Comparison of ENCODE assay signal across 19 cellular contexts in genomic region chr3:53218136-53218535, GRCh38. TPM values are rescaled to one million over a fixed set of nuclear protein-coding genes. Genes with fewer than 3 reads are reported as not detected.
A peak's percentile ranks its signal among the peaks of the same experiment; 100 is the strongest.
DNase-seq lines count a peak whose midpoint lies in the region; ATAC-seq and TF ChIP-seq lines count a peak whose summit lies in the region.
"Had no signal": no experiment of that assay in that cellular context is flagged by ENCODE, and none has a peak within 500 bp of the region (broad histone marks: within the 10 kb centered on the region; RNA-seq: fewer than 3 reads in every experiment).

No MANE protein-coding gene starts in this region.

- no peak overlapping the region for H3K27ac Mint-ChIP-seq in naive thymus-derived CD4-positive, alpha-beta T cell
- H3K27ac Mint-ChIP-seq: activated CD8-positive, alpha-beta memory T cell treated with anti-CD3 and anti-CD28 coated beads, Interleukin-2, amount 10 ng/mL, durations not matched to agents 7 days and 5 days had no signal

- no peaks in the 10 kb centered on the region for H3K9me3 Mint-ChIP-seq in naive thymus-derived CD4-positive, alpha-beta T cell

- no peaks in the 10 kb centered on the region for H3K79me2 ChIP-seq in hepatocyte

- no peaks in the 10 kb centered on the region for H3K27me3 ChIP-seq in naive thymus-derived CD4-positive, alpha-beta T cell (ENCODE audit: control insufficient read depth in 2 of 2, insufficient read depth in 2 of 2, low read length in 2 of 2)
- H3K27me3 ChIP-seq in hepatocyte (no peaks in the 10 kb centered on the region), spleen (replicated peaks in 1 of 7) (no peaks in the 10 kb centered on the region)
- H3K27me3 ChIP-seq: pancreas had no signal

- peaks cover 0 to 1% (median 0%) of the 10 kb centered on the region in 5 donors for H3K36me3 Mint-ChIP-seq in naive thymus-derived CD4-positive, alpha-beta T cell
- H3K36me3 Mint-ChIP-seq: activated CD8-positive, alpha-beta memory T cell treated with anti-CD3 and anti-CD28 coated beads, Interleukin-2, amount 10 ng/mL, durations not matched to agents 7 days and 5 days had no signal

- H3K4me3 Mint-ChIP-seq in naive thymus-derived CD4-positive, alpha-beta T cell, result no peak overlapping the region
- H3K4me3 Mint-ChIP-seq: activated CD8-positive, alpha-beta memory T cell treated with anti-CD3 and anti-CD28 coated beads, Interleukin-2, amount 10 ng/mL, durations not matched to agents 7 days and 5 days had no signal

- no peak overlapping the region for H3K27ac ChIP-seq in naive thymus-derived CD4-positive, alpha-beta T cell (ENCODE audit: low read depth, low read length)
- H3K27ac ChIP-seq in hepatocyte, result no peak overlapping the region
- peak overlapping the region in 1 of 8 donors; percentile 3 for H3K27ac ChIP-seq in spleen
- H3K27ac ChIP-seq: pancreas had no signal

- intact Hi-C loops in naive thymus-derived CD4-positive, alpha-beta T cell (cut with micrococcal nuclease), result no loop called here
- intact Hi-C loops in spleen (cut with DNase I; ENCODE audit: low total_unique reads), result no loop called here

- peak; percentile 14 for DNase-seq in D341Med (ENCODE audit: low spot score)
- DNase-seq in SIG-M5 (lab: John Stamatoyannopoulos, UW), result peak; percentile 61
- no peak for DNase-seq in naive thymus-derived CD4-positive, alpha-beta T cell
- DNase-seq in middle frontal gyrus (ENCODE audit: extremely low spot score, low spot score), result no peak
- no peak for DNase-seq in hepatocyte (ENCODE audit: low spot score)
- no peak for DNase-seq in spleen
- DNase-seq: activated CD4-positive, alpha-beta T cell treated with anti-CD3 and anti-CD28 coated beads for 1 hour; activated CD8-positive, alpha-beta memory T cell treated with anti-CD3 and anti-CD28 coated beads, Interleukin-2, amount 10 ng/mL, durations not matched to agents 7 days and 5 days; activated naive CD4-positive, alpha-beta T cell; foreskin melanocyte; HCEC 1CT; MM.1S; NCI-H2029; NCI-H510A; stimulated activated CD4-positive, alpha-beta T cell treated with anti-CD3 and anti-CD28 coated beads, Interleukin-4, amount 100 ng/mL, for 4 hours had no signal

- no peaks in the 10 kb centered on the region for H3K9me3 ChIP-seq in naive thymus-derived CD4-positive, alpha-beta T cell (ENCODE audit: control insufficient read depth in 2 of 3, low read length in 3 of 3)
- H3K9me3 ChIP-seq in hepatocyte (ENCODE audit: low read depth), result no peaks in the 10 kb centered on the region
- H3K9me3 ChIP-seq in spleen, result peaks cover 0 to 6% (median 0%) of the 10 kb centered on the region in 8 donors
- H3K9me3 ChIP-seq: pancreas had no signal

- POLR2A ChIA-PET in naive thymus-derived CD4-positive, alpha-beta T cell (lab: Charles Lee), result no interaction called here

- H3K9me2 ChIP-seq in hepatocyte (replicated peaks; ENCODE audit: insufficient read depth), result no peaks in the 10 kb centered on the region

- no peak for TF ChIP-seq POLR2A in spleen (IDR thresholded peaks at IDR 0.05)

- peaks cover 0 to 5% (median 3%) of the 10 kb centered on the region in 7 donors for H3K4me1 Mint-ChIP-seq in naive thymus-derived CD4-positive, alpha-beta T cell

- H3K27me3 Mint-ChIP-seq in naive thymus-derived CD4-positive, alpha-beta T cell, result peaks cover 0 to 7% (median 0%) of the 10 kb centered on the region in 5 donors

- no peak overlapping the region for H3K4me3 ChIP-seq in naive thymus-derived CD4-positive, alpha-beta T cell (ENCODE audit: low read length)
- H3K4me3 ChIP-seq in hepatocyte (no peak overlapping the region), spleen (no peak overlapping the region)
- H3K4me3 ChIP-seq: pancreas had no signal

- H2AFZ ChIP-seq in hepatocyte, result no peak overlapping the region

- 86% methylated on average over 2 of the region's 2 CpGs for WGBS in hepatocyte (ENCODE audit: low lambda C conversion rate, missing lambda C conversion rate)
- 28 to 71% (median 31%) methylated on average over 2 of the region's 2 CpGs for WGBS in spleen, 5 donors

- no peaks in the 10 kb centered on the region for H4K20me1 ChIP-seq in hepatocyte (ENCODE audit: insufficient read depth, poor library complexity, severe bottlenecking)

- H3K4me2 ChIP-seq in hepatocyte, result no peak overlapping the region

- no peak for TF ChIP-seq CTCF in hepatocyte (IDR thresholded peaks at IDR 0.05; ENCODE audit: poor library complexity)
- no peak for TF ChIP-seq CTCF in spleen (IDR thresholded peaks at IDR 0.05 in 8 of 11, conservative IDR thresholded peaks at IDR 0.05 in 3 of 11)

- peak; percentile 61 for ATAC-seq in HG02642 (IDR thresholded peaks at IDR 0.05; ENCODE audit: poor library complexity, unreplicated experiment)
- ATAC-seq in naive thymus-derived CD4-positive, alpha-beta T cell, result peak; percentile 48
- ATAC-seq in HG03354 (IDR thresholded peaks at IDR 0.05; ENCODE audit: poor library complexity, severe bottlenecking, unreplicated experiment), result no peak
- ATAC-seq: activated CD8-positive, alpha-beta memory T cell treated with anti-CD3 and anti-CD28 coated beads, Interleukin-2, amount 10 ng/mL, durations not matched to agents 7 days and 5 days; left colon; pancreas had no signal

- no peaks in the 10 kb centered on the region for H3K36me3 ChIP-seq in naive thymus-derived CD4-positive, alpha-beta T cell (ENCODE audit: control insufficient read depth in 2 of 3, insufficient read depth in 3 of 3, low read length in 3 of 3)
- H3K36me3 ChIP-seq in hepatocyte (replicated peaks; ENCODE audit: insufficient read depth, low read depth) (no peaks in the 10 kb centered on the region), spleen (peaks cover 0 to 14% (median under 1%) of the 10 kb centered on the region in 6 donors)
- H3K36me3 ChIP-seq: pancreas had no signal

- no peaks in the 10 kb centered on the region for H3K4me1 ChIP-seq in naive thymus-derived CD4-positive, alpha-beta T cell (ENCODE audit: control insufficient read depth in 2 of 2, insufficient read depth in 2 of 2, low read length in 2 of 2)
- H3K4me1 ChIP-seq in hepatocyte (ENCODE audit: insufficient read depth), result no peaks in the 10 kb centered on the region
- H3K4me1 ChIP-seq in spleen, result peaks cover 0 to 50% (median 13%) of the 10 kb centered on the region in 6 donors
- H3K4me1 ChIP-seq: pancreas had no signal

- CTCF ChIA-PET in naive thymus-derived CD4-positive, alpha-beta T cell (lab: Charles Lee), result no interaction called here

RNA-seq across cellular contexts. Expression of gene TKT, which starts 37.7 kb away (rescaled TPM):
- 100 to 1,000 TPM in 3 of 5 experiments, 10 to 100 TPM in 2; 83.5 to 333 (median 121) TPM for total RNA-seq in naive thymus-derived CD4-positive, alpha-beta T cell
- polyA plus RNA-seq in naive thymus-derived CD4-positive, alpha-beta T cell, result 10 to 100 TPM; 60.7 to 63.4 TPM
- total RNA-seq in hepatocyte (222 and 265 TPM in 2 replicates), spleen (100 to 1,000 TPM; 253 to 490 (median 287) TPM)
- polyA plus RNA-seq in hepatocyte (136 and 149 TPM in 2 replicates), spleen (100 to 1,000 TPM; 110 to 195 (median 137) TPM)

RNA-seq across cellular contexts. Expression of gene PRKCD, which starts 57.1 kb away (rescaled TPM):
- total RNA-seq in naive thymus-derived CD4-positive, alpha-beta T cell, result 10 to 100 TPM; 10.2 to 72.8 (median 18.7) TPM
- 10 to 100 TPM in 1 of 2 donors, 1 to 10 TPM in 1; 7.7 to 17.5 TPM for polyA plus RNA-seq in naive thymus-derived CD4-positive, alpha-beta T cell
- total RNA-seq in hepatocyte (12.3 and 12.8 TPM in 2 replicates), spleen (100 to 1,000 TPM in 1 of 7 donors, 10 to 100 TPM in 6; 42.7 to 100 (median 59.6) TPM)
- polyA plus RNA-seq in hepatocyte (18.6 and 23.6 TPM in 2 replicates), spleen (10 to 100 TPM; 22.2 to 50.0 (median 31.9) TPM)

Comparison
In these comparisons a context has a peak if more than half of its experiments do, and no peak if none do; other contexts are left out.
1. DNase-seq: peak in D341Med (single experiment) and SIG-M5 (single experiment); none in naive thymus-derived CD4-positive, alpha-beta T cell (0 of 9), middle frontal gyrus (single experiment), hepatocyte (single experiment) and spleen (single experiment).